ENCODE assay signal across 8 cellular contexts in the genomic region with DNA sequence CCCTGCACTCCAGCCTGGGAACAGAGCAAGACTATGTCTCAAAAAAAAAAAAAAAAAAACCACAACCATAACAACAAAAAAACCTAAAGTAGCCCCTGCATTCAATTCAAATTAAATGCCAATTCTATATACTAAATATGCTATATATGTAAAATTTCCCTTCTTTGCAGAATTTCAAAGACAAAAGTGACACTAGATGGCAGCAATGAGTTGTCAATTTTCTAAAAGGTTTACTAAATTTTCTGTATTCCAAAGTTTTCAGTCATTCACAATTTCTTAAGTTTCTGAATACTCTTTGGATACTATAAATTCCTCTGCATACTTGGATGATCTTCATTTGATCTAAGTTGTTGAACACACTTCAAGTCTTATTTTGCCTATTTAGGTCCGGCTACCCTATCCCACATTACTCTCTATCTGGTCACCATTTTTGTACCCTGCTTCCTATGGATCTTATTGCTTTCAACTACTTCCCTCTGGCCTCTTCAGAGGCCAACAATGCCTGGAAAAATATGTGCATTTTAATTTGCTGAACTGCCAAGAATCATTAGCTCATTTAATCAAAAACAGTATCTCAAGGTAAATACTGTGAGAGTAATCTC. TPM values are rescaled to one million over a fixed set of nuclear protein-coding genes. Genes with fewer than 3 reads are reported as not detected.
DNase-seq lines count a peak whose midpoint lies in the region; ATAC-seq, FAIRE-seq and TF ChIP-seq lines count a peak whose summit lies in the region.

No MANE protein-coding gene starts in this region.

- H3K56ac ChIP-seq in mesendoderm (ENCODE audit: low read length): no peak overlapping the region

- no peak overlapping the region for H2BK15ac ChIP-seq in mesendoderm (replicated peaks; ENCODE audit: low read depth)

- H3K79me2 ChIP-seq in hepatocyte: peaks cover 99% of the 10 kb centered on the region
- H3K79me2 ChIP-seq in mesendoderm (ENCODE audit: control insufficient read depth, insufficient read depth, low read length): peaks cover 86% of the 10 kb centered on the region

- no peak overlapping the region for H2BK120ac ChIP-seq in mesendoderm (ENCODE audit: low read depth, low read length)

- H2BK5ac ChIP-seq in mesendoderm (ENCODE audit: low read length): no peak overlapping the region

- H2AK5ac ChIP-seq in mesendoderm (ENCODE audit: low read length): no peak overlapping the region

- H2AFZ ChIP-seq in hepatocyte: no peak overlapping the region

- no peak overlapping the region for H3K18ac ChIP-seq in mesendoderm (ENCODE audit: low read length)

- POLR2A ChIA-PET in AG04449 (lab: Yijun Ruan, JAX): interaction anchor here (1.1 kb wide), 1 partner anchor 9 kb away, joined by 3 read pairs; no protein-coding TSS in a partner anchor

- H3K27me3 ChIP-seq in hepatocyte (no peaks in the 10 kb centered on the region), mesendoderm (ENCODE audit: insufficient read depth, low read length, poor library complexity) (no peaks in the 10 kb centered on the region)

- 81% methylated on average over 1 of the region's 1 CpG for WGBS in hepatocyte (ENCODE audit: low lambda C conversion rate, missing lambda C conversion rate)
- WGBS in mesendoderm (ENCODE audit: extremely low coverage, insufficient coverage, low lambda C conversion rate): no CpG with 5 or more reads among the region's 1 CpG

- no peaks in the 10 kb centered on the region for H3K9me3 ChIP-seq in hepatocyte (ENCODE audit: low read depth)

- no peaks in the 10 kb centered on the region for H3K36me3 ChIP-seq in hepatocyte (replicated peaks; ENCODE audit: insufficient read depth, low read depth)
- H3K36me3 ChIP-seq in mesendoderm (ENCODE audit: control insufficient read depth, insufficient read depth, low read length): peaks cover 2% of the 10 kb centered on the region

- peaks cover 1% of the 10 kb centered on the region for H3K79me1 ChIP-seq in mesendoderm (ENCODE audit: low read length)

- H4K20me1 ChIP-seq in hepatocyte (ENCODE audit: insufficient read depth, poor library complexity, severe bottlenecking): peaks cover 100% of the 10 kb centered on the region

- H3K4me2 ChIP-seq in hepatocyte: no peak overlapping the region
- H3K4me2 ChIP-seq in mesendoderm (ENCODE audit: low read length): no peak overlapping the region

- FAIRE-seq in TTC549 (lab: Jason Lieb, UNC): peak; percentile 31
- no peak for FAIRE-seq in H54 (lab: Jason Lieb, UNC)

- CTCF ChIA-PET in AG04449 (lab: Yijun Ruan, JAX): interaction anchor here (0.7 to 5.7 kb wide), 11 partner anchors 9 to 27 kb away, joined by 3 to 39 read pairs (median 5); no protein-coding TSS in a partner anchor

- TF ChIP-seq POLR2A in H54 (IDR thresholded peaks at IDR 0.05; ENCODE audit: low read depth, low read length): no peak

- TF ChIP-seq CTCF in AG04449 (IDR thresholded peaks at IDR 0.05; ENCODE audit: insufficient read depth, low read length, missing control alignments): peak; percentile 14
- TF ChIP-seq CTCF in GM12864 (IDR thresholded peaks at IDR 0.05; ENCODE audit: low read depth, low read length, missing control alignments): peak; percentile 14
- TF ChIP-seq CTCF in hepatocyte (IDR thresholded peaks at IDR 0.05; ENCODE audit: poor library complexity): peak; percentile 49

- no peak overlapping the region for H3K4ac ChIP-seq in mesendoderm (ENCODE audit: low read depth, low read length)

- ATAC-seq in HG03196 (IDR thresholded peaks at IDR 0.05; ENCODE audit: unreplicated experiment): no peak

- H3K4me3 ChIP-seq in AG04449 (ENCODE audit: low read depth, low read length) (no peak overlapping the region), GM12864 (ENCODE audit: low read depth, low read length) (no peak overlapping the region), hepatocyte (no peak overlapping the region), mesendoderm (ENCODE audit: low read length) (no peak overlapping the region)

- no peaks in the 10 kb centered on the region for H3K9me2 ChIP-seq in hepatocyte (replicated peaks; ENCODE audit: insufficient read depth)

- DNase-seq in AG04449 (ENCODE audit: low read depth, low spot score): peak; percentile 14
- DNase-seq in GM12864 (ENCODE audit: low read depth): no peak
- DNase-seq in hepatocyte (ENCODE audit: low spot score): peak; percentile 21
- DNase-seq in mesendoderm: no peak
- no peak for DNase-seq in COR-L47 (lab: John Stamatoyannopoulos, UW)
- DNase-seq in H54 (ENCODE audit: insufficient read length, low spot score): no peak

- H3K27ac ChIP-seq in hepatocyte: peak overlapping the region; percentile 27
- H3K27ac ChIP-seq in mesendoderm (ENCODE audit: low read depth, low read length): no peak overlapping the region

- no peak overlapping the region for H4K5ac ChIP-seq in mesendoderm (ENCODE audit: low read length)

- no peak overlapping the region for H4K8ac ChIP-seq in mesendoderm (ENCODE audit: low read depth, low read length)

- no peak overlapping the region for H3K9ac ChIP-seq in mesendoderm (ENCODE audit: low read length)

- H3K4me1 ChIP-seq in hepatocyte (ENCODE audit: insufficient read depth): no peaks in the 10 kb centered on the region
- H3K4me1 ChIP-seq in mesendoderm (ENCODE audit: control insufficient read depth, low read depth, low read length): no peaks in the 10 kb centered on the region

- no peak overlapping the region for H3K23ac ChIP-seq in mesendoderm (ENCODE audit: low read length)

RNA-seq across cellular contexts. Expression of a gene that starts 27.9 kb away (rescaled TPM):
- 740 and 800 TPM in 2 replicates for total RNA-seq in hepatocyte
- 513 and 521 TPM in 2 replicates for polyA plus RNA-seq in hepatocyte
- 1,460 TPM for polyA plus RNA-seq in mesendoderm (2013, experiment 1 of 2)
- 1,374 TPM for polyA plus RNA-seq in mesendoderm (2013, experiment 2 of 2)

RNA-seq across cellular contexts. Expression of a gene that starts 38.6 kb away (rescaled TPM):
- total RNA-seq in hepatocyte: 0.07 TPM in 1 of 2 replicates, not detected in the other
- not detected in 2 replicates for polyA plus RNA-seq in hepatocyte
- polyA plus RNA-seq in mesendoderm (2013, experiment 1 of 2): 0.55 TPM
- polyA plus RNA-seq in mesendoderm (2013, experiment 2 of 2): 0.70 TPM

Comparison
In these comparisons a context has a peak if more than half of its experiments do, and no peak if none do; other contexts are left out.
1. DNase-seq: peak in AG04449 (single experiment) and hepatocyte (single experiment); none in GM12864 (single experiment), mesendoderm (single experiment), COR-L47 (single experiment) and H54 (single experiment).
2. Peak in every context shown above with its lines, with median percentiles within 50 percentile points of each other: CTCF ChIP-seq.